18 cellular contexts compared by ENCODE assay signal in the genomic region with DNA sequence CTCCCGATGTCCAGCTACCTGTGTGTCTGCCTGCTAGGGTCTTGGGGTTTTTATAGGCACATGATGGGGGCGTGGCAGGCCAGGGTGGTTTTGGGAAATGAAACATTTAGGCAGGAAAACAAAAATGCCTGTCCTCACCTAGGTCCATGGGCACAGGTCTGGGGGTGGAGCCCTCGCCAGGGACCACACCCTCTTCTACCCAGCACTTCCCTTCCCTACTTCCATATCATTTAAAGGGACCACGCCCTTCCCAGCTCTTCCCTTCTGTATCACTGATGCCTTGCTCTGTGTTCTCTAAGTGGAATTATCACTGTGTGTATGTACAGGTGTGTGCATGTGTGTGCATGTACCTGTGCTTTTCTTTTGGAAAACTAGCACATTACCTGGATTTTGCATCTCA. TPM values are rescaled to one million over a fixed set of nuclear protein-coding genes. Genes with fewer than 3 reads are reported as not detected.
A peak's percentile ranks its signal among the peaks of the same experiment; 100 is the strongest.
DNase-seq lines count a peak whose midpoint lies in the region; ATAC-seq and TF ChIP-seq lines count a peak whose summit lies in the region.
"Had no signal": no experiment of that assay in that cellular context is flagged by ENCODE, and none has a peak within 500 bp of the region (broad histone marks: within the 10 kb centered on the region; RNA-seq: fewer than 3 reads in every experiment).

No MANE protein-coding gene starts in this region.

- no peak overlapping the region for H2AK5ac ChIP-seq in mesenchymal stem cell (ENCODE audit: low read length, severe bottlenecking)

- in situ Hi-C loops in transverse colon (cut with MboI; ENCODE audit: low pct_ligation_motif_present in 1 of 4, low pct_unique_long_range_greater_than_20kb in 1 of 4, low sequenced_read_pairs in 3 of 4) (no loop called here), gastrocnemius medialis (cut with MboI; ENCODE audit: low sequenced_read_pairs in 4 of 4) (no loop called here)

- H3K9ac ChIP-seq in HCT116 (ENCODE audit: low read length), result no peak overlapping the region
- no peak overlapping the region for H3K9ac ChIP-seq in mesenchymal stem cell (ENCODE audit: low read length)

- no peaks in the 10 kb centered on the region for H4K20me1 ChIP-seq in HCT116 (ENCODE audit: insufficient read depth)

- POLR2A ChIA-PET in HCT116 (lab: Charles Lee), result no interaction called here

- H3K4me3 ChIP-seq in HCT116 (replicated peaks in 1 of 2; ENCODE audit: low read depth in 1 of 2, low read length in 2 of 2), result no peak overlapping the region
- H3K4me3 ChIP-seq in mesenchymal stem cell (ENCODE audit: insufficient read depth in 1 of 2, low read depth in 1 of 2, low read length in 2 of 2), result no peak overlapping the region
- no peak overlapping the region for H3K4me3 ChIP-seq in transverse colon
- H3K4me3 ChIP-seq in gastrocnemius medialis, result no peak overlapping the region
- H3K4me3 ChIP-seq: GM23338 had no signal

- no peaks in the 10 kb centered on the region for H3K79me2 ChIP-seq in HCT116 (ENCODE audit: insufficient read depth, low read length)

- no peak for TF ChIP-seq CTCF in HCT116 (IDR thresholded peaks at IDR 0.05 in 2 of 3, conservative IDR thresholded peaks at IDR 0.05 in 1 of 3; ENCODE audit: borderline replicate concordance in 1 of 3, insufficient read depth in 1 of 3, low read depth in 2 of 3, low read length in 2 of 3)
- TF ChIP-seq CTCF in transverse colon (IDR thresholded peaks at IDR 0.05), result no peak
- no peak for TF ChIP-seq CTCF in gastrocnemius medialis (IDR thresholded peaks at IDR 0.05 in 4 of 5, conservative IDR thresholded peaks at IDR 0.05 in 1 of 5)

- 40% methylated on average over 3 of the region's 4 CpGs for WGBS in mesenchymal stem cell
- WGBS in transverse colon (ENCODE audit: low coverage in 1 of 2), 2 donors, result 50 to 68% methylated on average over 1 to 4 of the region's 4 CpGs

- H3K36me3 ChIP-seq in HCT116 (ENCODE audit: control insufficient read depth in 1 of 2, insufficient read depth in 2 of 2, low read length in 2 of 2) (no peaks in the 10 kb centered on the region), mesenchymal stem cell (ENCODE audit: control insufficient read depth in 1 of 2, insufficient read depth in 2 of 2, low read depth in 1 of 2, low read length in 2 of 2) (no peaks in the 10 kb centered on the region), transverse colon (no peaks in the 10 kb centered on the region), gastrocnemius medialis (no peaks in the 10 kb centered on the region)

- H4K8ac ChIP-seq in mesenchymal stem cell (ENCODE audit: low read length), result no peak overlapping the region

- RAD21 ChIA-PET in HCT116 (lab: Charles Lee; ENCODE audit: low non-redundant PET in 1 of 2, low total read pairs in 2 of 2, uncharacterized antibody in 2 of 2, unreplicated experiment in 2 of 2), result no interaction called here

- H2BK120ac ChIP-seq in mesenchymal stem cell (ENCODE audit: low read depth, low read length), result no peak overlapping the region

- H3K9me2 ChIP-seq in HCT116 (ENCODE audit: insufficient read depth), result no peaks in the 10 kb centered on the region

- H3K79me1 ChIP-seq in mesenchymal stem cell (replicated peaks; ENCODE audit: low read length, poor library complexity, severe bottlenecking), result no peaks in the 10 kb centered on the region

- peak overlapping the region; percentile 25 for H4K91ac ChIP-seq in mesenchymal stem cell (ENCODE audit: low read length)

- H3K27me3 ChIP-seq in HCT116 (ENCODE audit: insufficient read depth, low read length) (no peaks in the 10 kb centered on the region), mesenchymal stem cell (ENCODE audit: control insufficient read depth in 1 of 2, insufficient read depth in 1 of 2, low read length in 2 of 2) (peaks cover 9 to 21% of the 10 kb centered on the region in 2 experiments), transverse colon (no peaks in the 10 kb centered on the region), gastrocnemius medialis (peaks cover 0 to 2% (median 0%) of the 10 kb centered on the region in 3 donors)

- intact Hi-C loops in HCT116 (cut with micrococcal nuclease), result no loop called here
- intact Hi-C loops in transverse colon (cut with DNase I; ENCODE audit: low total_unique reads), result no loop called here
- intact Hi-C loops in gastrocnemius medialis (cut with DNase I; ENCODE audit: low total_unique reads), result no loop called here

- no peak overlapping the region for H2BK5ac ChIP-seq in mesenchymal stem cell (ENCODE audit: low read depth, low read length, poor library complexity, severe bottlenecking)

- CTCF ChIA-PET in HCT116 (lab: Charles Lee), result no interaction called here

- H3K9me3 ChIP-seq in HCT116 (ENCODE audit: control insufficient read depth in 1 of 2, insufficient read depth in 1 of 2, low read depth in 1 of 2, low read length in 2 of 2) (no peaks in the 10 kb centered on the region), mesenchymal stem cell (ENCODE audit: control insufficient read depth, low read length) (no peaks in the 10 kb centered on the region), transverse colon (no peaks in the 10 kb centered on the region), gastrocnemius medialis (no peaks in the 10 kb centered on the region)

- peaks cover 3 to 10% of the 10 kb centered on the region in 2 experiments; a peak in 2 of 4 replicates for H3K4me1 ChIP-seq in HCT116 (ENCODE audit: control insufficient read depth in 1 of 2, insufficient read depth in 2 of 2, low read length in 2 of 2)
- H3K4me1 ChIP-seq in mesenchymal stem cell (ENCODE audit: control insufficient read depth, insufficient read depth, low read depth, low read length), result peaks cover 2% of the 10 kb centered on the region
- peaks cover 0 to 14% (median 4%) of the 10 kb centered on the region in 4 donors for H3K4me1 ChIP-seq in transverse colon
- no peaks in the 10 kb centered on the region for H3K4me1 ChIP-seq in gastrocnemius medialis

- H2BK15ac ChIP-seq in mesenchymal stem cell (ENCODE audit: low read depth, poor library complexity, severe bottlenecking), result no peak overlapping the region

- H2AFZ ChIP-seq in HCT116 (ENCODE audit: low read depth, low read length, poor library complexity, severe bottlenecking), result no peak overlapping the region
- no peak overlapping the region for H2AFZ ChIP-seq in mesenchymal stem cell (ENCODE audit: low read depth, low read length)
- H2AFZ ChIP-seq: GM23338 had no signal

- no peak overlapping the region for H2BK12ac ChIP-seq in mesenchymal stem cell (ENCODE audit: low read length in 2 of 2)

- DNase-seq in HCT116 (ENCODE audit: low read depth, low spot score) (no peak), SW480 (ENCODE audit: low spot score) (peak; percentile 78), mesenchymal stem cell (no peak), transverse colon (peak; percentile 27), NCI-H2107 treated with DMSO at 0.1 percent for 48 hours (lab: John Stamatoyannopoulos, UW; ENCODE audit: unreplicated experiment) (no peak), iPS-NIHi11 (ENCODE audit: low spot score) (no peak), gastrocnemius medialis (no peak)
- DNase-seq: AML-193; CD4-positive, alpha-beta T cell; DMS153; DMS79; GDM1; H7 had no signal

- H3K14ac ChIP-seq in mesenchymal stem cell (ENCODE audit: low read length in 2 of 2), result no peak overlapping the region

- BruUV-seq in HCT116 (replicated peaks; lab: Mats Ljungman, UMichigan), result no TSS peak

- H3K27ac ChIP-seq in HCT116 (ENCODE audit: low read depth, low read length), result no peak overlapping the region
- no peak overlapping the region for H3K27ac ChIP-seq in mesenchymal stem cell (ENCODE audit: low read length, poor library complexity, severe bottlenecking)
- no peak overlapping the region for H3K27ac ChIP-seq in transverse colon
- no peak overlapping the region for H3K27ac ChIP-seq in gastrocnemius medialis
- H3K27ac ChIP-seq: C4-2B had no signal

- H3K4me2 ChIP-seq in HCT116 (ENCODE audit: low read length) (no peak overlapping the region), mesenchymal stem cell (ENCODE audit: low read length, poor library complexity, severe bottlenecking) (no peak overlapping the region)
- H3K4me2 ChIP-seq: GM23338 had no signal

- no peak overlapping the region for H3K4ac ChIP-seq in mesenchymal stem cell (ENCODE audit: low read depth in 1 of 2, low read length in 2 of 2)

- no peak overlapping the region for H3K23ac ChIP-seq in mesenchymal stem cell (ENCODE audit: low read length in 2 of 2)

- no peak for TF ChIP-seq POLR2A in HCT116 (IDR thresholded peaks at IDR 0.05; ENCODE audit: borderline replicate concordance, extremely low read depth, insufficient read depth, insufficient read length)
- TF ChIP-seq POLR2A in transverse colon (IDR thresholded peaks at IDR 0.05), result no peak
- TF ChIP-seq POLR2A in gastrocnemius medialis (IDR thresholded peaks at IDR 0.05), result no peak

- no peak overlapping the region for H3K18ac ChIP-seq in mesenchymal stem cell (ENCODE audit: low read depth in 1 of 2, low read length in 2 of 2)

- TF ChIP-seq EP300 in transverse colon (IDR thresholded peaks at IDR 0.05; ENCODE audit: low read depth), result no peak

- ATAC-seq in HCT116 (peak; percentile 74), gastrocnemius medialis (no peak)
- ATAC-seq: GM23338, HepG2 had no signal

- TF ChIP-seq RAD21 in HCT116 (IDR thresholded peaks at IDR 0.05; ENCODE audit: low read depth), result no peak

RNA-seq across cellular contexts. Expression of gene UGT1A1, which starts 6.3 kb away (rescaled TPM):
- total RNA-seq in HCT116 (2021; ENCODE audit: unreplicated experiment), result not detected
- not detected in 2 replicates for polyA plus RNA-seq in HCT116 (2012)
- not detected for polyA plus RNA-seq in mesenchymal stem cell (2013, experiment 1 of 2)
- not detected for polyA plus RNA-seq in mesenchymal stem cell (2013, experiment 2 of 2)
- total RNA-seq in transverse colon, result 10 to 100 TPM in 1 of 4 donors, 1 to 10 TPM in 3; 4.4 to 11.3 (median 6.9) TPM
- under 1 TPM in 1 of 4 donors, not detected in 3; 0.20 TPM for total RNA-seq in gastrocnemius medialis
- total RNA-seq: CD4-positive, alpha-beta T cell; GM23338; H7 had no signal
- polyA plus RNA-seq: BJ, GM23338 had no signal

RNA-seq across cellular contexts. Expression of gene MROH2A, which starts 11.7 kb away (rescaled TPM):
- total RNA-seq in HCT116 (2021; ENCODE audit: unreplicated experiment) (not detected), transverse colon (under 1 TPM in 1 of 4 donors, not detected in 3; 0.14 TPM), gastrocnemius medialis (not detected)
- not detected in 2 replicates for polyA plus RNA-seq in HCT116 (2012)
- polyA plus RNA-seq in mesenchymal stem cell (2013, experiment 1 of 2), result not detected
- not detected for polyA plus RNA-seq in mesenchymal stem cell (2013, experiment 2 of 2)
- total RNA-seq: CD4-positive, alpha-beta T cell; GM23338; H7 had no signal
- polyA plus RNA-seq: BJ, GM23338 had no signal

RNA-seq across cellular contexts. Expression of gene UGT1A3, which starts 37.6 kb away (rescaled TPM):
- total RNA-seq in HCT116 (2021; ENCODE audit: unreplicated experiment), result not detected
- not detected in 2 replicates for polyA plus RNA-seq in HCT116 (2012)
- polyA plus RNA-seq in mesenchymal stem cell (2013, experiment 1 of 2), result not detected
- polyA plus RNA-seq in mesenchymal stem cell (2013, experiment 2 of 2), result not detected
- total RNA-seq in transverse colon, result 1 to 10 TPM in 3 of 4 donors, not detected in 1; 2.6 to 3.2 (median 2.6) TPM
- total RNA-seq in gastrocnemius medialis, result under 1 TPM in 1 of 4 donors, not detected in 3; 0.16 TPM
- total RNA-seq: CD4-positive, alpha-beta T cell; Daoy; GM23338; H7; HepG2 had no signal
- polyA plus RNA-seq: BJ, GM23338, HepG2 had no signal

RNA-seq across cellular contexts. Expression of gene UGT1A4, which starts 47.9 kb away (rescaled TPM):
- total RNA-seq in HCT116 (2021; ENCODE audit: unreplicated experiment) (0.12 TPM), transverse colon (1 to 10 TPM; 2.0 to 9.0 (median 4.9) TPM), gastrocnemius medialis (under 1 TPM in 1 of 4 donors, not detected in 3; 0.51 TPM)
- not detected in 2 replicates for polyA plus RNA-seq in HCT116 (2012)
- polyA plus RNA-seq in mesenchymal stem cell (2013, experiment 1 of 2), result not detected
- not detected for polyA plus RNA-seq in mesenchymal stem cell (2013, experiment 2 of 2)
- total RNA-seq: CD4-positive, alpha-beta T cell; Daoy; GM23338; H7; HepG2 had no signal
- polyA plus RNA-seq: BJ, GM23338, HepG2 had no signal

RNA-seq across cellular contexts. Expression of gene UGT1A5, which starts 53.7 kb away (rescaled TPM):
- total RNA-seq in HCT116 (2021; ENCODE audit: unreplicated experiment) (not detected), transverse colon (10 to 100 TPM in 2 of 4 donors, 1 to 10 TPM in 2; 3.2 to 18.3 (median 7.9) TPM), gastrocnemius medialis (not detected)
- not detected in 2 replicates for polyA plus RNA-seq in HCT116 (2012)
- polyA plus RNA-seq in mesenchymal stem cell (2013, experiment 1 of 2), result not detected
- polyA plus RNA-seq in mesenchymal stem cell (2013, experiment 2 of 2), result not detected
- total RNA-seq: CD4-positive, alpha-beta T cell; GM23338; H7; HepG2 had no signal
- polyA plus RNA-seq: BJ, GM23338, HepG2 had no signal

Comparison
In these comparisons a context has a peak if more than half of its experiments do, and no peak if none do; other contexts are left out.
1. DNase-seq: peak in SW480 (single experiment) and transverse colon (single experiment); none in HCT116 (single experiment), mesenchymal stem cell (single experiment), NCI-H2107 treated with DMSO at 0.1 percent for 48 hours (single experiment), iPS-NIHi11 (single experiment) and gastrocnemius medialis (0 of 2).